ENCODE assay signal across 9 cellular contexts in the genomic region with DNA sequence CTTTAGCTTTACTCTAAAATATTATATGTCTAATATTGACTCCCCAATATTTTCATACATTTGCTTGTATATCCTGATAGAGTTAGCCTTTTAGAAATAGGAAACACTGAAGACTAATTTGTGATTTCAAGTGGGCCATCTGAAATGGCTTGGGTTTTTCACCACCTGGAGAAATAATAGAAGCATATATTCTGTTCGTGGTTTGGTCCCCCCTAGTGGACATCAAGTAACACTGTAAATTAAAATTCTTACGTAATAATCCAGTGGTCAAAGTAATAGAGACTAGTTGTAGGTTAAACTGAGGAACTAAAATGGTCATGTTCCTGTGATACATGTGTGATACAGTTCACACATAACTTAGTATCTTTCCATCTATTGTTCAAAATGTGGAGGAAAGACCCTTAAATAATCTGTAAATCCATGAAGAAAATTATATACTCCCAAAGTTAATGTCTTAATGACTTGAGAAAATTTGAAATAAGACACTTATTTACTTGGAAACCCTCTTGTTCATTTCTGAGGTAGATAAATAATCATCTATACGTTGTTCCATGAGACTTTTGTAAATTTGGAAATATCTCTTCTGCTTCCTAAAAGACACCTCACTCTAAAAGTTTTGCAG.
DNase-seq lines count a peak whose midpoint lies in the region; ATAC-seq and TF ChIP-seq lines count a peak whose summit lies in the region.
"Had no signal": no experiment of that assay in that cellular context is flagged by ENCODE, and none has a peak within 500 bp of the region (broad histone marks: within the 10 kb centered on the region; RNA-seq: fewer than 3 reads in every experiment).

No MANE protein-coding gene starts in this region.

- H3K36me3 ChIP-seq in HCT116 (ENCODE audit: control insufficient read depth in 1 of 2, insufficient read depth in 2 of 2, low read length in 2 of 2) (no peaks in the 10 kb centered on the region), neural progenitor cell (no peaks in the 10 kb centered on the region)

- TF ChIP-seq POLR2A in HCT116 (IDR thresholded peaks at IDR 0.05; ENCODE audit: borderline replicate concordance, extremely low read depth, insufficient read depth, insufficient read length), result no peak

- RAD21 ChIA-PET in HCT116 (lab: Charles Lee; ENCODE audit: low non-redundant PET in 1 of 2, low total read pairs in 2 of 2, uncharacterized antibody in 2 of 2, unreplicated experiment in 2 of 2), result interaction anchor here in 1 of 2 experiments (0.8 kb wide), 1 partner anchor 336 kb away, joined by 3 read pairs; no protein-coding TSS in a partner anchor

- H3K4me1 ChIP-seq in HCT116 (ENCODE audit: control insufficient read depth in 1 of 2, insufficient read depth in 2 of 2, low read length in 2 of 2), result no peaks in the 10 kb centered on the region
- H3K4me1 ChIP-seq in neural progenitor cell, result no peaks in the 10 kb centered on the region

- H2AFZ ChIP-seq in HCT116 (ENCODE audit: low read depth, low read length, poor library complexity, severe bottlenecking) (peak overlapping the region; percentile 75), neural progenitor cell (replicated peaks) (no peak overlapping the region)

- H3K4me3 Mint-ChIP-seq in neural progenitor cell, result no peak overlapping the region
- H3K4me3 Mint-ChIP-seq: central memory CD8-positive, alpha-beta T cell had no signal

- no peaks in the 10 kb centered on the region for H3K79me2 ChIP-seq in HCT116 (ENCODE audit: insufficient read depth, low read length)
- H3K79me2 ChIP-seq in neural progenitor cell (ENCODE audit: low read depth), result no peaks in the 10 kb centered on the region

- no peak overlapping the region for H3K4me2 ChIP-seq in HCT116 (ENCODE audit: low read length)
- no peak overlapping the region for H3K4me2 ChIP-seq in neural progenitor cell

- no peaks in the 10 kb centered on the region for H3K9me3 Mint-ChIP-seq in neural progenitor cell
- H3K9me3 Mint-ChIP-seq: central memory CD8-positive, alpha-beta T cell had no signal

- no peaks in the 10 kb centered on the region for H3K36me3 Mint-ChIP-seq in neural progenitor cell

- no peaks in the 10 kb centered on the region for H3K4me1 Mint-ChIP-seq in neural progenitor cell
- H3K4me1 Mint-ChIP-seq: central memory CD8-positive, alpha-beta T cell had no signal

- no TSS peak for BruUV-seq in HCT116 (replicated peaks; lab: Mats Ljungman, UMichigan)

- no peaks in the 10 kb centered on the region for H3K9me2 ChIP-seq in HCT116 (ENCODE audit: insufficient read depth)

- no peak overlapping the region for H3K27ac ChIP-seq in HCT116 (ENCODE audit: low read depth, low read length)
- H3K27ac ChIP-seq in neural progenitor cell, result no peak overlapping the region

- H3K27me3 ChIP-seq in HCT116 (ENCODE audit: insufficient read depth, low read length) (no peaks in the 10 kb centered on the region), neural progenitor cell (no peaks in the 10 kb centered on the region)

- no peaks in the 10 kb centered on the region for H4K20me1 ChIP-seq in HCT116 (ENCODE audit: insufficient read depth)
- no peaks in the 10 kb centered on the region for H4K20me1 ChIP-seq in neural progenitor cell (ENCODE audit: low read depth)

- no peaks in the 10 kb centered on the region for H3K9me3 ChIP-seq in HCT116 (ENCODE audit: control insufficient read depth in 1 of 2, insufficient read depth in 1 of 2, low read depth in 1 of 2, low read length in 2 of 2)
- no peaks in the 10 kb centered on the region for H3K9me3 ChIP-seq in neural progenitor cell (ENCODE audit: low read depth)

- CTCF ChIA-PET in HCT116 (lab: Charles Lee), result interaction anchor here (1.0 to 1.5 kb wide), 3 partner anchors 231 to 336 kb away, joined by 3 read pairs; no protein-coding TSS in a partner anchor

- H3K4me3 ChIP-seq in HCT116 (replicated peaks in 1 of 2; ENCODE audit: low read depth in 1 of 2, low read length in 2 of 2), result no peak overlapping the region
- no peak overlapping the region for H3K4me3 ChIP-seq in choroid plexus epithelial cell (ENCODE audit: low read depth, low read length)
- no peak overlapping the region for H3K4me3 ChIP-seq in neural progenitor cell

- peak; percentile 78 for ATAC-seq in HCT116
- no peak for ATAC-seq in stimulated activated naive CD8-positive, alpha-beta T cell treated with anti-CD3 and anti-CD28 coated beads, Interleukin-15, Interleukin-2, amounts not matched to agents 100 U/mL and 50 U/mL, for 24 hours

- no peaks in the 10 kb centered on the region for H3F3A ChIP-seq in neural progenitor cell (ENCODE audit: low read depth)

- intact Hi-C loops in HCT116 (cut with micrococcal nuclease), result loop anchor here (1.0 to 5.0 kb wide), 3 partner anchors 131 to 337 kb away; no protein-coding TSS in a partner anchor

- H3K9ac ChIP-seq in HCT116 (ENCODE audit: low read length) (no peak overlapping the region), neural progenitor cell (no peak overlapping the region)

- peak; percentile 67 for TF ChIP-seq RAD21 in HCT116 (IDR thresholded peaks at IDR 0.05; ENCODE audit: low read depth)

- H3K27ac Mint-ChIP-seq in neural progenitor cell, result no peak overlapping the region

- DNase-seq in NCI-H510A treated with DMSO at 0.1 percent for 48 hours (lab: John Stamatoyannopoulos, UW) (peak; percentile 21), NCI-H510A (lab: John Stamatoyannopoulos, UW) (no peak), HCT116 (ENCODE audit: low read depth, low spot score) (peak; percentile 50), NCI-H1048 (lab: John Stamatoyannopoulos, UW) (peak; percentile 7), choroid plexus epithelial cell (ENCODE audit: low read depth) (peak; percentile 59), neural progenitor cell (ENCODE audit: low spot score) (peak; percentile 37), GM19240 (ENCODE audit: insufficient read length, low spot score) (no peak)
- no peak for DNase-seq in stimulated activated naive CD8-positive, alpha-beta T cell treated with anti-CD3 and anti-CD28 coated beads, Interleukin-15, Interleukin-2, amounts not matched to agents 100 U/mL and 50 U/mL, for 24 hours

- no peaks in the 10 kb centered on the region for H3K27me3 Mint-ChIP-seq in neural progenitor cell (ENCODE audit: insufficient read depth, low read depth)

- TF ChIP-seq CTCF in HCT116 (IDR thresholded peaks at IDR 0.05 in 2 of 3, conservative IDR thresholded peaks at IDR 0.05 in 1 of 3; ENCODE audit: borderline replicate concordance in 1 of 3, insufficient read depth in 1 of 3, low read depth in 2 of 3, low read length in 2 of 3) (peak; percentile 48 to 79 (median 58); a peak in 4 of 6 replicates), choroid plexus epithelial cell (conservative IDR thresholded peaks at IDR 0.05; ENCODE audit: low read depth, low read length) (peak; percentile 67), neural progenitor cell (IDR thresholded peaks at IDR 0.05) (peak; percentile 73)

- POLR2A ChIA-PET in HCT116 (lab: Charles Lee), result no interaction called here

TF ChIP-seq in HCT116, 20 proteins besides CTCF, POLR2A, EP300 and RAD21 (continues in another document):
- no peak for TF ChIP-seq ELF1 (IDR thresholded peaks at IDR 0.05; ENCODE audit: borderline replicate concordance, low read depth)
- TF ChIP-seq CEBPB (IDR thresholded peaks at IDR 0.05; ENCODE audit: low read depth), result peak; percentile 80
- no peak for TF ChIP-seq TCF7L2 (IDR thresholded peaks at IDR 0.05; ENCODE audit: borderline replicate concordance, extremely low read depth, insufficient read depth, insufficient read length)
- peak; percentile 32; the same call in 1 of the 2 replicates for TF ChIP-seq CBX3 (IDR thresholded peaks at IDR 0.05; ENCODE audit: low read depth)
- no peak for TF ChIP-seq SP1 (IDR thresholded peaks at IDR 0.05; ENCODE audit: low read depth)
- no peak for TF ChIP-seq JUND (IDR thresholded peaks at IDR 0.05)
- no peak for TF ChIP-seq SIN3A (IDR thresholded peaks at IDR 0.05; ENCODE audit: low read depth)
- TF ChIP-seq, protein P1, sequence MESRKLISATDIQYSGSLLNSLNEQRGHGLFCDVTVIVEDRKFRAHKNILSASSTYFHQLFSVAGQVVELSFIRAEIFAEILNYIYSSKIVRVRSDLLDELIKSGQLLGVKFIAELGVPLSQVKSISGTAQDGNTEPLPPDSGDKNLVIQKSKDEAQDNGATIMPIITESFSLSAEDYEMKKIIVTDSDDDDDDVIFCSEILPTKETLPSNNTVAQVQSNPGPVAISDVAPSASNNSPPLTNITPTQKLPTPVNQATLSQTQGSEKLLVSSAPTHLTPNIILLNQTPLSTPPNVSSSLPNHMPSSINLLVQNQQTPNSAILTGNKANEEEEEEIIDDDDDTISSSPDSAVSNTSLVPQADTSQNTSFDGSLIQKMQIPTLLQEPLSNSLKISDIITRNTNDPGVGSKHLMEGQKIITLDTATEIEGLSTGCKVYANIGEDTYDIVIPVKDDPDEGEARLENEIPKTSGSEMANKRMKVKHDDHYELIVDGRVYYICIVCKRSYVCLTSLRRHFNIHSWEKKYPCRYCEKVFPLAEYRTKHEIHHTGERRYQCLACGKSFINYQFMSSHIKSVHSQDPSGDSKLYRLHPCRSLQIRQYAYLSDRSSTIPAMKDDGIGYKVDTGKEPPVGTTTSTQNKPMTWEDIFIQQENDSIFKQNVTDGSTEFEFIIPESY (IDR thresholded peaks at IDR 0.05; ENCODE audit: extremely low read depth, insufficient replicate concordance, low read length), result no peak
- no peak for TF ChIP-seq POLR2AphosphoS5 (IDR thresholded peaks at IDR 0.05; ENCODE audit: low read depth, low read length)
- no peak for TF ChIP-seq EZH2 (IDR thresholded peaks at IDR 0.05)

Comparison
In these comparisons a context has a peak if more than half of its experiments do, and no peak if none do; other contexts are left out.
1. DNase-seq: peak in NCI-H510A treated with DMSO at 0.1 percent for 48 hours (single experiment), HCT116 (single experiment), NCI-H1048 (single experiment), choroid plexus epithelial cell (single experiment) and neural progenitor cell (single experiment); none in NCI-H510A (single experiment), GM19240 (single experiment) and stimulated activated naive CD8-positive, alpha-beta T cell treated with anti-CD3 and anti-CD28 coated beads, Interleukin-15, Interleukin-2, amounts not matched to agents 100 U/mL and 50 U/mL, for 24 hours (single experiment).
2. Peak in every context shown above with its lines, with median percentiles within 50 percentile points of each other: CTCF ChIP-seq.